ENCODE assay signal across 8 cellular contexts in the genomic region with DNA sequence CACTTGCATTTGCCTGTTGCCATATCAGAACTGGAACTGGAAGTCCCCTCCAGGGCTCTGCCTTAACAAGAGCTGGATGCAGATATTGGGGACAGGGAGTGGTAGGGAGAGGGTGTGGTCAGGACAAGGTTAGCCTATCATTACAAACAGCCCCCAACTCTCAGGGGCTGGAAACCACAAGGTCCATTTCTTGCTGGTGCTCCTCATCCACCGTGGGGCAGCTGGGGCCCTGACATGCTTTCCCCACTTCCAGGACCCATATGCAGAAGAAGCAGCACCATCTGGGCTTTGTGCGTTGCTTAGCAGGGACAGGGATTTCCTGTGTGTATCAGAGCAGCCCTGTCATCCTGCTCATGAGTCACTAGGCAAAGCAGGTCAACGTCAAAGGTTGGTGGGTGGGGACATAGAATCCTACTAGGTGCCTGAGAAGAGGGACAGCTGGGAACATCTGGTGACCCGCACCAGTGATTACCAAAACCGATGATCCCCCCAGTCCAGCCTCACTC. TPM values are rescaled to one million over a fixed set of nuclear protein-coding genes. Genes with fewer than 3 reads are reported as not detected.
A peak's percentile ranks its signal among the peaks of the same experiment; 100 is the strongest.
DNase-seq lines count a peak whose midpoint lies in the region; ATAC-seq and TF ChIP-seq lines count a peak whose summit lies in the region.

No MANE protein-coding gene starts in this region.

- POLR2A ChIA-PET in PC-3 (lab: Charles Lee; ENCODE audit: unreplicated experiment): interaction anchor here (0.6 kb wide), 1 partner anchor 189 kb away, joined by 3 read pairs; no protein-coding TSS in a partner anchor

- intact Hi-C loops in PC-3 (cut with micrococcal nuclease): no loop called here
- intact Hi-C loops in spleen (cut with DNase I; ENCODE audit: low total_unique reads): no loop called here

- H3K36me3 ChIP-seq in PC-3 (ENCODE audit: low read depth, low read length) (no peaks in the 10 kb centered on the region), spleen (no peaks in the 10 kb centered on the region)

- no peaks in the 10 kb centered on the region for H3K9me2 ChIP-seq in PC-3 (replicated peaks; ENCODE audit: low read length)

- 35 to 46% (median 38%) methylated on average over 4 to 5 of the region's 5 CpGs for WGBS in spleen, 5 donors

- H3K4me1 ChIP-seq in PC-3 (ENCODE audit: insufficient read depth, low read length): peaks cover 12% of the 10 kb centered on the region
- peaks cover 0 to 4% (median 0%) of the 10 kb centered on the region in 6 donors for H3K4me1 ChIP-seq in spleen

- no peaks in the 10 kb centered on the region for H3K79me2 ChIP-seq in PC-3 (ENCODE audit: low read length)

- DNase-seq in PC-3 (peak; percentile 80), spleen (peak; percentile 53), NCI-H187 (lab: John Stamatoyannopoulos, UW) (no peak), GM19240 (ENCODE audit: insufficient read length, low spot score) (no peak)
- peak; percentile 43 to 57 for DNase-seq in activated naive CD4-positive, alpha-beta T cell treated with anti-CD3 and anti-CD28 coated beads, Interleukin-2, amount 50 U/mL, for 72 hours (ENCODE audit: low spot score in 2 of 2)
- DNase-seq in effector CD8-positive, alpha-beta T cell (lab: John Stamatoyannopoulos, UW): no peak

- no peak overlapping the region for H3K4me2 ChIP-seq in PC-3 (ENCODE audit: low read length)

- H3K9me3 ChIP-seq in PC-3 (ENCODE audit: low read length) (no peaks in the 10 kb centered on the region), spleen (no peaks in the 10 kb centered on the region)

- H3K4me3 ChIP-seq in PC-3 (ENCODE audit: low read length) (no peak overlapping the region), spleen (no peak overlapping the region)

- TF ChIP-seq CTCF in PC-3 (conservative IDR thresholded peaks at IDR 0.05; ENCODE audit: low read depth, low read length) (no peak), spleen (IDR thresholded peaks at IDR 0.05 in 8 of 11, conservative IDR thresholded peaks at IDR 0.05 in 3 of 11) (no peak)

- ATAC-seq in GM18867 (IDR thresholded peaks at IDR 0.05; ENCODE audit: unreplicated experiment): peak; percentile 81
- peak; percentile 93 for ATAC-seq in HG02840 (IDR thresholded peaks at IDR 0.05; ENCODE audit: low FRiP score, unreplicated experiment)
- peak; percentile 100 for ATAC-seq in PC-3
- peak; percentile 98 to 99 for ATAC-seq in activated naive CD4-positive, alpha-beta T cell treated with anti-CD3 and anti-CD28 coated beads, Interleukin-2, amount 50 U/mL, for 72 hours

- no peak for TF ChIP-seq POLR2A in spleen (IDR thresholded peaks at IDR 0.05)

- peak overlapping the region; percentile 34; the same call in 1 of the 2 replicates for H2AFZ ChIP-seq in PC-3 (ENCODE audit: low read length)

- CTCF ChIA-PET in PC-3 (lab: Charles Lee): no interaction called here

- H3K9ac ChIP-seq in PC-3 (ENCODE audit: low read length): no peak overlapping the region

- H3K27me3 ChIP-seq in PC-3 (ENCODE audit: low read length): no peaks in the 10 kb centered on the region
- no peaks in the 10 kb centered on the region for H3K27me3 ChIP-seq in spleen (replicated peaks in 1 of 7)

- peak overlapping the region; percentile 12 to 26 for H3K27ac Mint-ChIP-seq in activated naive CD4-positive, alpha-beta T cell treated with anti-CD3 and anti-CD28 coated beads, Interleukin-2, amount 50 U/mL, for 72 hours

- no peaks in the 10 kb centered on the region for H3F3A ChIP-seq in PC-3 (ENCODE audit: low read length, unreplicated experiment)

- no peaks in the 10 kb centered on the region for H3K36me3 Mint-ChIP-seq in activated naive CD4-positive, alpha-beta T cell treated with anti-CD3 and anti-CD28 coated beads, Interleukin-2, amount 50 U/mL, for 72 hours

- H3K9me3 Mint-ChIP-seq in activated naive CD4-positive, alpha-beta T cell treated with anti-CD3 and anti-CD28 coated beads, Interleukin-2, amount 50 U/mL, for 72 hours: no peaks in the 10 kb centered on the region

- H3K27ac ChIP-seq in PC-3 (ENCODE audit: low read length) (no peak overlapping the region), spleen (no peak overlapping the region)

- no TSS peak for BruUV-seq in PC-3 (replicated peaks; lab: Mats Ljungman, UMichigan)

- no peaks in the 10 kb centered on the region for H4K20me1 ChIP-seq in PC-3 (ENCODE audit: low read length)

RNA-seq across cellular contexts. Expression of gene RGS9, which starts 26.9 kb away (rescaled TPM):
- total RNA-seq in PC-3 (2014; rRNA removed) (2.7 and 3.4 TPM in 2 replicates), spleen (1 to 10 TPM; 5.5 to 9.2 (median 7.5) TPM)
- total RNA-seq in activated naive CD4-positive, alpha-beta T cell treated with anti-CD3 and anti-CD28 coated beads, Interleukin-2, amount 50 U/mL, for 72 hours: 1 to 10 TPM; 1.1 to 1.7 TPM
- 1 to 10 TPM; 6.6 to 9.6 (median 6.8) TPM for polyA plus RNA-seq in spleen

Comparison
In these comparisons a context has a peak if more than half of its experiments do, and no peak if none do; other contexts are left out.
1. DNase-seq: peak in PC-3 (single experiment), activated naive CD4-positive, alpha-beta T cell treated with anti-CD3 and anti-CD28 coated beads, Interleukin-2, amount 50 U/mL, for 72 hours (2 of 2) and spleen (single experiment); none in NCI-H187 (0 of 2), effector CD8-positive, alpha-beta T cell (single experiment) and GM19240 (single experiment).
2. Peak in every context shown above with its lines, with median percentiles within 50 percentile points of each other: ATAC-seq.